ENCODE assay signal across 9 cellular contexts in genomic region chr16:56667581-56668571, GRCh38. TPM values are rescaled to one million over a fixed set of nuclear protein-coding genes. Genes with fewer than 3 reads are reported as not detected.
DNase-seq lines count a peak whose midpoint lies in the region; ATAC-seq, FAIRE-seq and TF ChIP-seq lines count a peak whose summit lies in the region.
"Had no signal": no experiment of that assay in that cellular context is flagged by ENCODE, and none has a peak within 500 bp of the region (broad histone marks: within the 10 kb centered on the region; RNA-seq: fewer than 3 reads in every experiment).

Gene MT1G, minus strand, starts transcription at chr16:56668065. Its CDS starts 72 bp downstream, at chr16:56667993.

- no peak for FAIRE-seq in GM19239 (lab: Jason Lieb, UNC)

- H3K27ac ChIP-seq in CD4-positive, alpha-beta memory T cell (ENCODE audit: low read depth, low read length), result no peak within 1 kb of the TSS
- H3K27ac ChIP-seq in duodenal mucosa (ENCODE audit: low read depth, low read length), result peak within 1 kb of the TSS; percentile 79

- peaks cover 9 to 29% (median 18%) of the 10 kb centered on the region in 4 donors for H3K4me1 Mint-ChIP-seq in CD4-positive, alpha-beta memory T cell
- H3K4me1 Mint-ChIP-seq in natural killer cell treated with Interleukin-12 subunit alpha and Interleukin-12 subunit beta and Interleukin-15 and Interleukin-18, amount 100 ng/mL, for 72 hours (ENCODE audit: low read depth in 2 of 2), result peaks cover 12 to 20% of the 10 kb centered on the region in 2 donors
- peaks cover 10% of the 10 kb centered on the region for H3K4me1 Mint-ChIP-seq in endothelial cell (ENCODE audit: unreplicated experiment)

- CTCF ChIA-PET in CD4-positive, alpha-beta memory T cell (lab: Charles Lee; ENCODE audit: partially characterized antibody), result no interaction called here

- no peaks in the 10 kb centered on the region for H3K9me3 ChIP-seq in CD4-positive, alpha-beta memory T cell (ENCODE audit: control insufficient read depth in 1 of 2, low read length in 2 of 2)
- no peaks in the 10 kb centered on the region for H3K9me3 ChIP-seq in duodenal mucosa (ENCODE audit: control insufficient read depth in 1 of 2, low read length in 2 of 2)

- no peak within 1 kb of the TSS for H3K4me3 ChIP-seq in CD4-positive, alpha-beta memory T cell (ENCODE audit: low read length in 2 of 2)
- H3K4me3 ChIP-seq in duodenal mucosa (ENCODE audit: low read depth in 1 of 2, low read length in 2 of 2), result peak within 1 kb of the TSS; percentile 75 to 92

- peaks cover 32% of the 10 kb centered on the region for H3K27me3 ChIP-seq in CD4-positive, alpha-beta memory T cell (ENCODE audit: insufficient read depth, low read length)
- peaks cover 0 to 19% of the 10 kb centered on the region in 2 donors for H3K27me3 ChIP-seq in duodenal mucosa (ENCODE audit: control insufficient read depth in 1 of 2, insufficient read depth in 2 of 2, low read length in 2 of 2)

- intact Hi-C loops in CD4-positive, alpha-beta memory T cell (cut with micrococcal nuclease), result no loop called here

- peak; percentile 77 to 89 for ATAC-seq in natural killer cell treated with Interleukin-12 subunit alpha and Interleukin-12 subunit beta and Interleukin-15 and Interleukin-18, amount 100 ng/mL, for 72 hours

- peaks cover 1 to 6% of the 10 kb centered on the region in 2 donors for H3K36me3 Mint-ChIP-seq in CD4-positive, alpha-beta memory T cell
- H3K36me3 Mint-ChIP-seq in natural killer cell treated with Interleukin-12 subunit alpha and Interleukin-12 subunit beta and Interleukin-15 and Interleukin-18, amount 100 ng/mL, for 72 hours, result no peaks in the 10 kb centered on the region
- H3K36me3 Mint-ChIP-seq in endothelial cell (ENCODE audit: low read depth, unreplicated experiment), result peaks cover 7% of the 10 kb centered on the region

- H3K4me3 Mint-ChIP-seq in CD4-positive, alpha-beta memory T cell, result peak within 1 kb of the TSS in 6 of 8 donors; percentile 21 to 76 (median 31)
- peak within 1 kb of the TSS; percentile 15 for H3K4me3 Mint-ChIP-seq in natural killer cell treated with Interleukin-12 subunit alpha and Interleukin-12 subunit beta and Interleukin-15 and Interleukin-18, amount 100 ng/mL, for 72 hours
- H3K4me3 Mint-ChIP-seq in endothelial cell (ENCODE audit: unreplicated experiment), result no peak within 1 kb of the TSS

- H3K9ac ChIP-seq in duodenal mucosa (ENCODE audit: low read depth in 1 of 2, low read length in 2 of 2), result peak within 1 kb of the TSS; percentile 43 to 95

- H3K36me3 ChIP-seq in CD4-positive, alpha-beta memory T cell (ENCODE audit: insufficient read depth, low read length), result no peaks in the 10 kb centered on the region
- peaks cover 0 to 11% of the 10 kb centered on the region in 2 donors for H3K36me3 ChIP-seq in duodenal mucosa (ENCODE audit: control insufficient read depth in 1 of 2, insufficient read depth in 2 of 2, low read length in 2 of 2)

- POLR2A ChIA-PET in CD4-positive, alpha-beta memory T cell (lab: Charles Lee; ENCODE audit: partially characterized antibody), result interaction anchor here (0.9 kb wide), 1 partner anchor 24 kb away, joined by 3 read pairs; no protein-coding TSS in a partner anchor

- H3K4me1 ChIP-seq in CD4-positive, alpha-beta memory T cell (ENCODE audit: insufficient read depth, low read length), result peaks cover 18% of the 10 kb centered on the region
- peaks cover 13 to 23% of the 10 kb centered on the region in 2 donors for H3K4me1 ChIP-seq in duodenal mucosa (ENCODE audit: control insufficient read depth in 1 of 2, insufficient read depth in 2 of 2, low read length in 2 of 2)

- TF ChIP-seq CTCF in endothelial cell (IDR thresholded peaks at IDR 0.05; ENCODE audit: unreplicated experiment), result no peak

- peak within 1 kb of the TSS in 1 of 7 donors; percentile 38 for H3K27ac Mint-ChIP-seq in CD4-positive, alpha-beta memory T cell
- no peak within 1 kb of the TSS for H3K27ac Mint-ChIP-seq in natural killer cell treated with Interleukin-12 subunit alpha and Interleukin-12 subunit beta and Interleukin-15 and Interleukin-18, amount 100 ng/mL, for 72 hours
- no peak within 1 kb of the TSS for H3K27ac Mint-ChIP-seq in endothelial cell (ENCODE audit: unreplicated experiment)

- H3K27me3 Mint-ChIP-seq in CD4-positive, alpha-beta memory T cell, result peaks cover 33 to 46% of the 10 kb centered on the region in 2 donors
- peaks cover 46 to 60% of the 10 kb centered on the region in 2 donors for H3K27me3 Mint-ChIP-seq in natural killer cell treated with Interleukin-12 subunit alpha and Interleukin-12 subunit beta and Interleukin-15 and Interleukin-18, amount 100 ng/mL, for 72 hours
- peaks cover 39% of the 10 kb centered on the region for H3K27me3 Mint-ChIP-seq in endothelial cell (ENCODE audit: unreplicated experiment)

- no peaks in the 10 kb centered on the region for H3K9me3 Mint-ChIP-seq in CD4-positive, alpha-beta memory T cell
- no peaks in the 10 kb centered on the region for H3K9me3 Mint-ChIP-seq in natural killer cell treated with Interleukin-12 subunit alpha and Interleukin-12 subunit beta and Interleukin-15 and Interleukin-18, amount 100 ng/mL, for 72 hours
- H3K9me3 Mint-ChIP-seq in endothelial cell (ENCODE audit: unreplicated experiment), result no peaks in the 10 kb centered on the region

- no peak for DNase-seq in CD4-positive, alpha-beta memory T cell
- DNase-seq in NOMO-1 (lab: John Stamatoyannopoulos, UW; ENCODE audit: unreplicated experiment in 2 of 2) (peak; percentile 82 to 96), GM19239 (ENCODE audit: insufficient read length, low spot score) (no peak), pons (ENCODE audit: low spot score) (no peak), endothelial cell (ENCODE audit: low spot score) (no peak), OCI-M1 (lab: John Stamatoyannopoulos, UW) (no peak)
- no peak for DNase-seq in natural killer cell treated with Interleukin-12 subunit alpha and Interleukin-12 subunit beta and Interleukin-15 and Interleukin-18, amount 100 ng/mL, for 72 hours (ENCODE audit: low spot score)

RNA-seq across cellular contexts. Expression of gene MT1G, which starts in this region (rescaled TPM):
- not detected for total RNA-seq in CD4-positive, alpha-beta memory T cell
- polyA plus RNA-seq in CD4-positive, alpha-beta memory T cell, result 1 to 10 TPM in 1 of 2 donors, not detected in 1; 1.3 TPM
- 1 to 10 TPM; 3.3 to 7.5 TPM for total RNA-seq in natural killer cell treated with Interleukin-12 subunit alpha and Interleukin-12 subunit beta and Interleukin-15 and Interleukin-18, amount 100 ng/mL, for 72 hours
- not detected for total RNA-seq in endothelial cell (ENCODE audit: unreplicated experiment)
- total RNA-seq: mononuclear cell had no signal

Comparison
In these comparisons a context has a peak if more than half of its experiments do, and no peak if none do; other contexts are left out.
1. DNase-seq: peak in NOMO-1 (2 of 2); none in CD4-positive, alpha-beta memory T cell (0 of 5), natural killer cell treated with Interleukin-12 subunit alpha and Interleukin-12 subunit beta and Interleukin-15 and Interleukin-18, amount 100 ng/mL, for 72 hours (single experiment), GM19239 (single experiment), pons (single experiment), endothelial cell (single experiment) and OCI-M1 (single experiment).
2. H3K4me3 ChIP-seq: peak in duodenal mucosa (2 of 2); none in CD4-positive, alpha-beta memory T cell (0 of 2).